ENCODE assay signal across 11 cellular contexts in genomic region chr17:48056246-48056745, GRCh38. TPM values are rescaled to one million over a fixed set of nuclear protein-coding genes. Genes with fewer than 3 reads are reported as not detected.
DNase-seq lines count a peak whose midpoint lies in the region; ATAC-seq, FAIRE-seq and TF ChIP-seq lines count a peak whose summit lies in the region.
"Had no signal": no experiment of that assay in that cellular context is flagged by ENCODE, and none has a peak within 500 bp of the region (broad histone marks: within the 10 kb centered on the region; RNA-seq: fewer than 3 reads in every experiment).

No MANE protein-coding gene starts in this region.

- DNase-seq in left ventricle myocardium inferior (no peak), left cardiac atrium (no peak), type B pancreatic cell (ENCODE audit: extremely low spot score, unreplicated experiment) (no peak), kidney (no peak)
- DNase-seq in activated CD8-positive, alpha-beta T cell treated with anti-CD3 and anti-CD28 coated beads for 36 hours = peak; percentile 33
- DNase-seq in activated effector memory CD4-positive, alpha-beta T cell treated with Interleukin-2 at 50 U/mL for 16 hours = no peak
- DNase-seq: NCI-H2171 had no signal

- intact Hi-C loops in left ventricle myocardium inferior (cut with micrococcal nuclease) = no loop called here
- intact Hi-C loops in left cardiac atrium (cut with DNase I) = no loop called here
- intact Hi-C loops in activated CD8-positive, alpha-beta T cell treated with anti-CD3 and anti-CD28 coated beads for 36 hours (cut with micrococcal nuclease) = no loop called here
- intact Hi-C loops in kidney (cut with DNase I) = no loop called here

- H3K9me3 ChIP-seq in left ventricle myocardium inferior (replicated peaks) (no peaks in the 10 kb centered on the region), iPS-20b (ENCODE audit: insufficient read depth, low read depth, low read length) (no peaks in the 10 kb centered on the region), kidney (ENCODE audit: control insufficient read depth in 1 of 2, low read length in 2 of 2) (no peaks in the 10 kb centered on the region)

- H3K4me3 Mint-ChIP-seq in activated CD8-positive, alpha-beta T cell treated with anti-CD3 and anti-CD28 coated beads for 36 hours = peak overlapping the region; percentile 61
- H3K4me3 Mint-ChIP-seq in type B pancreatic cell = peak overlapping the region; percentile 18

- no peak for FAIRE-seq in kidney (lab: Jason Lieb, UNC)
- FAIRE-seq: H54 had no signal

- H3K4me1 Mint-ChIP-seq in activated CD8-positive, alpha-beta T cell treated with anti-CD3 and anti-CD28 coated beads for 36 hours (ENCODE audit: low read depth) = peaks cover 58% of the 10 kb centered on the region
- peaks cover 38% of the 10 kb centered on the region for H3K4me1 Mint-ChIP-seq in type B pancreatic cell (ENCODE audit: unreplicated experiment)

- POLR2A ChIA-PET in activated CD8-positive, alpha-beta T cell treated with anti-CD3 and anti-CD28 coated beads for 36 hours (lab: Charles Lee) = interaction anchor here (0.9 to 8.4 kb wide), 6 partner anchors 9 to 85 kb away, joined by 3 to 82 read pairs (median 5); partner anchors contain the start of gene NFE2L1

- ATAC-seq in left cardiac atrium = no peak
- peak; percentile 4 for ATAC-seq in activated CD8-positive, alpha-beta T cell treated with anti-CD3 and anti-CD28 coated beads for 36 hours
- ATAC-seq in HG02870 (IDR thresholded peaks at IDR 0.05; ENCODE audit: unreplicated experiment) = no peak

- H3K4me1 ChIP-seq in left ventricle myocardium inferior (peaks cover 97% of the 10 kb centered on the region), iPS-20b (ENCODE audit: insufficient read depth, low read length) (peaks cover 45% of the 10 kb centered on the region), kidney (ENCODE audit: control insufficient read depth in 1 of 2, insufficient read depth in 1 of 2, low read depth in 1 of 2, low read length in 2 of 2) (peaks cover 35 to 46% of the 10 kb centered on the region in 2 donors)

- H3K27me3 ChIP-seq in left ventricle myocardium inferior (ENCODE audit: low read depth) = no peaks in the 10 kb centered on the region
- H3K27me3 ChIP-seq in iPS-20b (ENCODE audit: insufficient read depth, low read length) = no peaks in the 10 kb centered on the region
- H3K27me3 ChIP-seq: foreskin keratinocyte had no signal

- CTCF ChIA-PET in activated CD8-positive, alpha-beta T cell treated with anti-CD3 and anti-CD28 coated beads for 36 hours (lab: Charles Lee) = interaction anchor here (1.3 to 16.7 kb wide), 7 partner anchors 9 to 85 kb away, joined by 3 to 186 read pairs (median 7); partner anchors contain the start of genes CDK5RAP3 and NFE2L1

- no peak for TF ChIP-seq CTCF in left ventricle myocardium inferior (IDR thresholded peaks at IDR 0.05; ENCODE audit: borderline replicate concordance)
- TF ChIP-seq CTCF in activated CD8-positive, alpha-beta T cell treated with anti-CD3 and anti-CD28 coated beads for 36 hours (IDR thresholded peaks at IDR 0.05) = no peak
- no peak for TF ChIP-seq CTCF in type B pancreatic cell (conservative IDR thresholded peaks at IDR 0.05)
- no peak for TF ChIP-seq CTCF in kidney (IDR thresholded peaks at IDR 0.05; ENCODE audit: borderline replicate concordance, extremely low read depth, insufficient read depth)

- H3K4me3 ChIP-seq in left ventricle myocardium inferior (no peak overlapping the region), iPS-20b (ENCODE audit: low read length) (peak overlapping the region; percentile 82), kidney (ENCODE audit: low read length in 2 of 2) (no peak overlapping the region)

- H3K36me3 ChIP-seq in left ventricle myocardium inferior = peaks cover 66% of the 10 kb centered on the region
- H3K36me3 ChIP-seq in iPS-20b (ENCODE audit: insufficient read depth, low read depth, low read length) = peaks cover 69% of the 10 kb centered on the region
- H3K36me3 ChIP-seq in kidney (ENCODE audit: control insufficient read depth in 1 of 2, insufficient read depth in 2 of 2, low read length in 2 of 2) = peaks cover 43 to 55% of the 10 kb centered on the region in 2 donors

- peak overlapping the region; percentile 99 for H3K27ac Mint-ChIP-seq in activated CD8-positive, alpha-beta T cell treated with anti-CD3 and anti-CD28 coated beads for 36 hours
- H3K27ac Mint-ChIP-seq in type B pancreatic cell = peak overlapping the region; percentile 71

- H3K9ac ChIP-seq in iPS-20b (ENCODE audit: low read depth, low read length) (peak overlapping the region; percentile 97), kidney (ENCODE audit: low read length in 2 of 2) (no peak overlapping the region)

- H3K27me3 Mint-ChIP-seq in activated CD8-positive, alpha-beta T cell treated with anti-CD3 and anti-CD28 coated beads for 36 hours = no peaks in the 10 kb centered on the region
- H3K27me3 Mint-ChIP-seq in type B pancreatic cell = no peaks in the 10 kb centered on the region

- peak overlapping the region; percentile 97 for H3K27ac ChIP-seq in left ventricle myocardium inferior (replicated peaks)
- H3K27ac ChIP-seq in iPS-20b (ENCODE audit: low read length) = peak overlapping the region; percentile 95
- H3K27ac ChIP-seq in kidney (ENCODE audit: low read depth in 2 of 2, low read length in 2 of 2) = no peak overlapping the region
- H3K27ac ChIP-seq: foreskin keratinocyte had no signal

- peaks cover 68% of the 10 kb centered on the region for H3K36me3 Mint-ChIP-seq in activated CD8-positive, alpha-beta T cell treated with anti-CD3 and anti-CD28 coated beads for 36 hours (ENCODE audit: low read depth)
- peaks cover 21% of the 10 kb centered on the region for H3K36me3 Mint-ChIP-seq in type B pancreatic cell

- H3K9me3 Mint-ChIP-seq in activated CD8-positive, alpha-beta T cell treated with anti-CD3 and anti-CD28 coated beads for 36 hours = no peaks in the 10 kb centered on the region
- no peaks in the 10 kb centered on the region for H3K9me3 Mint-ChIP-seq in type B pancreatic cell

RNA-seq across cellular contexts. Expression of gene NFE2L1, which starts 8.1 kb away (rescaled TPM):
- total RNA-seq in left ventricle myocardium inferior = 895 TPM
- 100 to 1,000 TPM; 527 to 675 TPM for total RNA-seq in left cardiac atrium
- total RNA-seq in activated CD8-positive, alpha-beta T cell treated with anti-CD3 and anti-CD28 coated beads for 36 hours = 10 to 100 TPM; 88.3 to 90.3 TPM
- 99.1 and 111 TPM in 2 replicates for total RNA-seq in type B pancreatic cell (ENCODE audit: low replicate concordance)
- 254 TPM for total RNA-seq in kidney
- 146 TPM for polyA plus RNA-seq in kidney (ENCODE audit: insufficient read depth, low read depth, low replicate concordance)

RNA-seq across cellular contexts. Expression of gene COPZ2, which starts 18.7 kb away (rescaled TPM):
- total RNA-seq in left ventricle myocardium inferior (50.6 TPM), left cardiac atrium (10 to 100 TPM; 50.5 to 54.0 TPM), type B pancreatic cell (ENCODE audit: low replicate concordance) (1.9 and 5.7 TPM in 2 replicates), kidney (24.9 TPM)
- 1 to 10 TPM; 4.3 to 4.6 TPM for total RNA-seq in activated CD8-positive, alpha-beta T cell treated with anti-CD3 and anti-CD28 coated beads for 36 hours
- 38.2 TPM for polyA plus RNA-seq in kidney (ENCODE audit: insufficient read depth, low read depth, low replicate concordance)

RNA-seq across cellular contexts. Expression of gene CBX1, which starts 45.0 kb away (rescaled TPM):
- total RNA-seq in left ventricle myocardium inferior (33.0 TPM), left cardiac atrium (10 to 100 TPM; 29.2 to 35.6 TPM), type B pancreatic cell (ENCODE audit: low replicate concordance) (72.8 and 154 TPM in 2 replicates), kidney (40.2 TPM)
- 10 to 100 TPM; 52.3 to 53.0 TPM for total RNA-seq in activated CD8-positive, alpha-beta T cell treated with anti-CD3 and anti-CD28 coated beads for 36 hours
- polyA plus RNA-seq in kidney (ENCODE audit: insufficient read depth, low read depth, low replicate concordance) = 37.8 TPM

RNA-seq across cellular contexts. Expression of gene SNX11, which starts 51.3 kb away (rescaled TPM):
- total RNA-seq in left ventricle myocardium inferior (11.3 TPM), left cardiac atrium (10 to 100 TPM; 13.3 to 14.7 TPM), type B pancreatic cell (ENCODE audit: low replicate concordance) (16.2 and 19.1 TPM in 2 replicates), kidney (25.3 TPM)
- 10 to 100 TPM; 27.2 to 29.5 TPM for total RNA-seq in activated CD8-positive, alpha-beta T cell treated with anti-CD3 and anti-CD28 coated beads for 36 hours
- 22.4 TPM for polyA plus RNA-seq in kidney (ENCODE audit: insufficient read depth, low read depth, low replicate concordance)

Comparison
In these comparisons a context has a peak if more than half of its experiments do, and no peak if none do; other contexts are left out.
1. H3K27ac ChIP-seq: peak in left ventricle myocardium inferior (single experiment) and iPS-20b (single experiment); none in kidney (0 of 2).